Comparison of ENCODE assay signal across 11 cellular contexts in the genomic region with DNA sequence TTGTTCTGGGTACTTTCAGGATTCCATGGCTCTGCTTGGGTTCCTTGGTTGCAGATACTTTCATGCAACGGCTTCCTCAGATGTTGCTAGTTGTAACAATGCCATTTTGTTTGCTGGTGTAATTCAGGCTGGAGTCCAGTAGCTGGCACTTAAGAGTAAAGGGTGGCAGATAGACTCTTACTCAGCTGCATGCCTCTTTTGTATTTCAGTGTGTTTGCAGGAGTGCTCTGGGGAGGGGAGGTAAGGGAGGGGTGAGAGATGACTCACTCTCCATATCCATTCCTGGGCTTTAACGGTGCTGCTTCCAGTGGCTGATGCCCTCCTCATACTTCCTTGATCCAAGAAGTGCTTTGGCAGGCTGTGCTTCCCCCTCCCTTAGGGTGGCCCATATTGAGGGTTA.
DNase-seq lines count a peak whose midpoint lies in the region; TF ChIP-seq lines count a peak whose summit lies in the region.
"Had no signal": no experiment of that assay in that cellular context is flagged by ENCODE, and none has a peak within 500 bp of the region (broad histone marks: within the 10 kb centered on the region; RNA-seq: fewer than 3 reads in every experiment).

No MANE protein-coding gene starts in this region.

- no peaks in the 10 kb centered on the region for H3K4me1 ChIP-seq in BE2C
- H3K4me1 ChIP-seq in adrenal gland (replicated peaks in 1 of 2) = no peaks in the 10 kb centered on the region
- H3K4me1 ChIP-seq: upper lobe of left lung had no signal

- no peak overlapping the region for H3K4me3 Mint-ChIP-seq in activated T-cell treated with anti-CD3 and anti-CD28 coated beads, Interleukin-2, amount 50 U/mL, for 24 hours
- H3K4me3 Mint-ChIP-seq: neural crest cell had no signal

- intact Hi-C loops in adrenal gland (cut with DNase I) = no loop called here

- no peaks in the 10 kb centered on the region for H3K27me3 ChIP-seq in BE2C
- no peaks in the 10 kb centered on the region for H3K27me3 ChIP-seq in adrenal gland
- H3K27me3 ChIP-seq: upper lobe of left lung had no signal

- peak; percentile 75 for TF ChIP-seq CTCF in BE2C (IDR thresholded peaks at IDR 0.05; ENCODE audit: low read depth, low read length)
- TF ChIP-seq CTCF in adrenal gland (IDR thresholded peaks at IDR 0.05) = peak in 5 of 6 experiments; percentile 22 to 36 (median 23)

- no peak overlapping the region for H3K4me3 ChIP-seq in BE2C (ENCODE audit: low read depth, low read length)
- no peak overlapping the region for H3K4me3 ChIP-seq in adrenal gland
- H3K4me3 ChIP-seq: upper lobe of left lung had no signal

- H3K27ac Mint-ChIP-seq in activated T-cell treated with anti-CD3 and anti-CD28 coated beads, Interleukin-2, amount 50 U/mL, for 24 hours = no peak overlapping the region

- no peaks in the 10 kb centered on the region for H3K36me3 Mint-ChIP-seq in activated T-cell treated with anti-CD3 and anti-CD28 coated beads, Interleukin-2, amount 50 U/mL, for 24 hours (ENCODE audit: low read depth)

- H3K27me3 Mint-ChIP-seq in activated T-cell treated with anti-CD3 and anti-CD28 coated beads, Interleukin-2, amount 50 U/mL, for 24 hours = peaks cover 29% of the 10 kb centered on the region

- H3K9me3 ChIP-seq in BE2C = peaks cover 4% of the 10 kb centered on the region; the same call in 1 of the 2 replicates
- no peaks in the 10 kb centered on the region for H3K9me3 ChIP-seq in adrenal gland (replicated peaks in 1 of 3)
- H3K9me3 ChIP-seq: upper lobe of left lung had no signal

- no peaks in the 10 kb centered on the region for H3K9me3 Mint-ChIP-seq in activated T-cell treated with anti-CD3 and anti-CD28 coated beads, Interleukin-2, amount 50 U/mL, for 24 hours

- H3K27ac ChIP-seq in adrenal gland = no peak overlapping the region
- H3K27ac ChIP-seq: upper lobe of left lung had no signal

- H3K4me1 Mint-ChIP-seq in activated T-cell treated with anti-CD3 and anti-CD28 coated beads, Interleukin-2, amount 50 U/mL, for 24 hours (ENCODE audit: low read depth) = no peaks in the 10 kb centered on the region

- 38 to 53% (median 43%) methylated on average over 2 of the region's 2 CpGs for WGBS in adrenal gland, 4 donors

- DNase-seq in BE2C (peak; percentile 67), HuH-7 (ENCODE audit: low spot score) (peak; percentile 25), adrenal gland (peak in 6 of 7 donors; percentile 6 to 59 (median 29)), iris pigment epithelial cell (ENCODE audit: low read depth) (peak; percentile 89), NCI-H748 (lab: John Stamatoyannopoulos, UW; ENCODE audit: unreplicated experiment) (no peak), SKM-1 treated with dmso at 0.1 percent for 144 hours (lab: John Stamatoyannopoulos, UW; ENCODE audit: unreplicated experiment) (no peak), DMS79 treated with DMSO at 0.1 percent for 48 hours (lab: John Stamatoyannopoulos, UW) (no peak)
- no peak for DNase-seq in activated T-cell treated with anti-CD3 and anti-CD28 coated beads, Interleukin-2, amount 50 U/mL, for 24 hours
- DNase-seq: SW 1271 had no signal

- no peak for TF ChIP-seq POLR2A in adrenal gland (IDR thresholded peaks at IDR 0.05)

- H3K36me3 ChIP-seq in BE2C (no peaks in the 10 kb centered on the region), adrenal gland (replicated peaks in 1 of 2) (no peaks in the 10 kb centered on the region)
- H3K36me3 ChIP-seq: upper lobe of left lung had no signal

Comparison
In these comparisons a context has a peak if more than half of its experiments do, and no peak if none do; other contexts are left out.
1. DNase-seq: peak in BE2C (single experiment), HuH-7 (single experiment), adrenal gland (6 of 7) and iris pigment epithelial cell (single experiment); none in activated T-cell treated with anti-CD3 and anti-CD28 coated beads, Interleukin-2, amount 50 U/mL, for 24 hours (single experiment), NCI-H748 (single experiment), SKM-1 treated with dmso at 0.1 percent for 144 hours (single experiment) and DMS79 treated with DMSO at 0.1 percent for 48 hours (single experiment).